8 cellular contexts compared by ENCODE assay signal in the genomic region with DNA sequence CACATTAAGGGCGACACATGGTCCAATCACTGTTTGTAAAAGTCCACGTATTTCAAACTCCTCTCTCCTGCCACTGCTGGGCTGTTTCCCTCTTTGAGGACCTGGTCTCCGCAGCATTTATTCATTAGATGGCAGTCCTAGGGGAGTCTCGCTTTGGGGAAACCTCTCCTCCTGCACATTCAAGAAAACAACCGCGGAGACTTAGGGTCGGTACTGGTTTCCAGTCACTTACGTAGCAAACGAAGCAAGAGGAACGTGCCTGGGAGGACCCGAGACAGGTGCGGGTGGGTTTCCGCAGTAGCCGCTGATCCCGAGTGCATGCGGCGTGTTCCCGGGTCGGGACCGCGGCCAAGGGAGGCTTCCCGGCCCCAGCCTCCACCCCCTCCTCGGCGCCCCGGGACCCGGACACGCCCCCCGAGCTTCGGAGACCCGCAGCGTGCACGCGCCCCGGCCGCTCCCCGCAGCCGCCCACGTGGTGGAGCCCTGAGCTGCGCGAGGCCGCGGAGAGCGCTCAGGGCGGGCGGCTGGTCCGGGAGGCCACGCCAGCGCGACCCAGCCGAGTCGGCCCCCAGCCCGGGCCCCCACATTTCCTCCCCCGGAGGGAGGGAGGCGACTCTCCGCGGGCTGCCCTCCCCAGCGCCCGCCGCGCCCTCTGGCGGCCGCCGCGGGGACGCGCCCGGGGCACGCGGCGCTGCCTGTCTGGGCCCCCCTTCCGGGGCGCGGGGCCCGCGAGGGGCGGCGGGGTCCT. TPM values are rescaled to one million over a fixed set of nuclear protein-coding genes. Genes with fewer than 3 reads are reported as not detected.
A peak's percentile ranks its signal among the peaks of the same experiment; 100 is the strongest.
DNase-seq lines count a peak whose midpoint lies in the region; ATAC-seq, FAIRE-seq and TF ChIP-seq lines count a peak whose summit lies in the region.

No MANE protein-coding gene starts in this region.

- peak overlapping the region; percentile 48; the same call in 1 of the 2 replicates for H3K9ac ChIP-seq in GM12878 (ENCODE audit: control insufficient read depth, insufficient read depth, low read length)

- H3K4me1 ChIP-seq in GM12878 (ENCODE audit: control insufficient read depth, insufficient read depth, low read length) (no peaks in the 10 kb centered on the region; the same call in 1 of the 2 replicates), iPS DF 6.9 (ENCODE audit: control insufficient read depth, insufficient read depth, low read length) (no peaks in the 10 kb centered on the region)

- SMC1A ChIA-PET in GM12878 (lab: Charles Lee; ENCODE audit: uncharacterized antibody, unreplicated experiment): interaction anchor here (0.9 to 2.3 kb wide), 2 partner anchors 109 to 128 kb away, joined by 3 to 8 read pairs; no protein-coding TSS in a partner anchor

- BruUV-seq in GM12878 (replicated peaks; lab: Mats Ljungman, UMichigan): no TSS peak

- TF ChIP-seq CTCF in GM12878 (IDR thresholded peaks at IDR 0.05 in 2 of 3, conservative IDR thresholded peaks at IDR 0.05 in 1 of 3; ENCODE audit: control insufficient read depth in 2 of 3, extremely low read depth in 1 of 3, insufficient read depth in 1 of 3, low read depth in 3 of 3, low read length in 3 of 3): peak; percentile 39 to 48 (median 43); a peak in 4 of 6 replicates

- H3K4me3 ChIP-seq in GM12878 (peak overlapping the region; percentile 85), iPS DF 6.9 (ENCODE audit: low read length) (peak overlapping the region; percentile 71), skeletal muscle cell (ENCODE audit: low read depth, low read length) (peak overlapping the region; percentile 87)

- H3K36me3 ChIP-seq in GM12878 (ENCODE audit: control insufficient read depth in 2 of 2, insufficient read depth in 2 of 2, low read length in 1 of 2) (no peaks in the 10 kb centered on the region), iPS DF 6.9 (ENCODE audit: control insufficient read depth, insufficient read depth, low read length) (no peaks in the 10 kb centered on the region; the same call in 1 of the 2 replicates)

- RAD21 ChIA-PET in GM12878 (lab: Charles Lee; ENCODE audit: unreplicated experiment): interaction anchor here (0.9 to 1.3 kb wide), 3 partner anchors 129 to 429 kb away, joined by 3 to 4 read pairs (median 4); no protein-coding TSS in a partner anchor

- TF ChIP-seq RAD21 in GM12878 (IDR thresholded peaks at IDR 0.05; ENCODE audit: insufficient read depth, low read depth, low read length): no peak

- H3K27ac ChIP-seq in GM12878 (ENCODE audit: control insufficient read depth, insufficient read depth): no peak overlapping the region
- no peak overlapping the region for H3K27ac ChIP-seq in iPS DF 6.9 (ENCODE audit: low read length)

- H3K27me3 ChIP-seq in GM12878 (replicated peaks in 1 of 2; ENCODE audit: control insufficient read depth in 2 of 2, insufficient read depth in 2 of 2, low read length in 1 of 2) (peaks cover 14 to 27% of the 10 kb centered on the region in 2 experiments), iPS DF 6.9 (ENCODE audit: control insufficient read depth, insufficient read depth, low read length) (no peaks in the 10 kb centered on the region)

- TF ChIP-seq POLR2A in GM12878 (IDR thresholded peaks at IDR 0.05; ENCODE audit: low read depth, low read length): no peak; the same call in 1 of the 2 replicates

- DNase-seq in EL (peak; percentile 58), LHCN-M2 (ENCODE audit: low read depth) (peak; percentile 55), T-helper 22 cell (ENCODE audit: low read depth) (peak; percentile 27), GM12878 (ENCODE audit: low read depth, low spot score) (no peak), iPS DF 6.9 (ENCODE audit: low read depth, low spot score) (no peak), skeletal muscle cell (ENCODE audit: low read depth) (no peak), HPDE6-E6E7 (ENCODE audit: extremely low spot score) (no peak)

- H3K9me3 ChIP-seq in GM12878 (replicated peaks; ENCODE audit: control insufficient read depth, insufficient read depth, low read length): no peaks in the 10 kb centered on the region; the same call in 2 of the 3 replicates
- no peaks in the 10 kb centered on the region for H3K9me3 ChIP-seq in iPS DF 6.9 (ENCODE audit: control insufficient read depth, insufficient read depth, low read length)

- intact Hi-C loops in GM12878 (cut with micrococcal nuclease; ENCODE audit: unreplicated experiment): loop anchor here (5.0 kb wide), 1 partner anchor 430 kb away; no protein-coding TSS in a partner anchor

- in situ Hi-C loops in GM12878 (cut with MboI): no loop called here

- ATAC-seq in GM21786 (IDR thresholded peaks at IDR 0.05; ENCODE audit: unreplicated experiment): peak; percentile 43
- peak; percentile 73 for ATAC-seq in GM12878

- H4K20me1 ChIP-seq in GM12878 (ENCODE audit: control insufficient read depth, insufficient read depth): no peaks in the 10 kb centered on the region

- POLR2A ChIA-PET in GM12878 (lab: Charles Lee): no interaction called here

- no peak for FAIRE-seq in GM12878 (lab: Jason Lieb, UNC)

- no peak for TF ChIP-seq EP300 in GM12878 (IDR thresholded peaks at IDR 0.05; ENCODE audit: borderline replicate concordance in 1 of 2, control insufficient read depth in 1 of 2, low read depth in 2 of 2, low read length in 2 of 2)

- 1% methylated on average over 12 of the region's 77 CpGs for WGBS in GM12878 (ENCODE audit: insufficient coverage, insufficient replicate concordance, low lambda C conversion rate, missing lambda C conversion rate)
- no CpG with 5 or more reads among the region's 77 CpGs for WGBS in iPS DF 6.9 (ENCODE audit: insufficient coverage, insufficient read length)

- peak overlapping the region; percentile 89 for H3K4me2 ChIP-seq in GM12878 (ENCODE audit: control insufficient read depth, insufficient read depth)

- peak overlapping the region; percentile 70 for H2AFZ ChIP-seq in GM12878 (ENCODE audit: control insufficient read depth, low read depth, low read length)

- CTCF ChIA-PET in GM12878 (lab: Yijun Ruan, JAX): interaction anchor here (0.8 to 2.1 kb wide), 14 partner anchors 11 to 443 kb away, joined by 3 to 13 read pairs (median 4); no protein-coding TSS in a partner anchor

- no peaks in the 10 kb centered on the region for H3K79me2 ChIP-seq in GM12878 (ENCODE audit: control insufficient read depth, insufficient read depth, low read length)

TF ChIP-seq in GM12878, 131 proteins besides CTCF, POLR2A, EP300 and RAD21 (continues in another document):
- TF ChIP-seq BMI1 (IDR thresholded peaks at IDR 0.05; ENCODE audit: borderline replicate concordance) (peak; percentile 24), MXI1 (IDR thresholded peaks at IDR 0.05; ENCODE audit: low read depth, low read length) (0 out of 2 replicates have a peak, but pooled peaks have one; percentile 25), MYC (IDR thresholded peaks at IDR 0.05; ENCODE audit: insufficient read depth, insufficient read length, insufficient replicate concordance, low read length, severe bottlenecking) (peak; percentile 29), NR2F1 (conservative IDR thresholded peaks at IDR 0.05) (peak; percentile 62; the same call in 1 of the 2 replicates), ZNF217 (IDR thresholded peaks at IDR 0.05) (peak; percentile 75; the same call in 1 of the 2 replicates), ASH2L (IDR thresholded peaks at IDR 0.05; ENCODE audit: borderline replicate concordance, low read depth) (no peak)
- TF ChIP-seq, protein P1, sequence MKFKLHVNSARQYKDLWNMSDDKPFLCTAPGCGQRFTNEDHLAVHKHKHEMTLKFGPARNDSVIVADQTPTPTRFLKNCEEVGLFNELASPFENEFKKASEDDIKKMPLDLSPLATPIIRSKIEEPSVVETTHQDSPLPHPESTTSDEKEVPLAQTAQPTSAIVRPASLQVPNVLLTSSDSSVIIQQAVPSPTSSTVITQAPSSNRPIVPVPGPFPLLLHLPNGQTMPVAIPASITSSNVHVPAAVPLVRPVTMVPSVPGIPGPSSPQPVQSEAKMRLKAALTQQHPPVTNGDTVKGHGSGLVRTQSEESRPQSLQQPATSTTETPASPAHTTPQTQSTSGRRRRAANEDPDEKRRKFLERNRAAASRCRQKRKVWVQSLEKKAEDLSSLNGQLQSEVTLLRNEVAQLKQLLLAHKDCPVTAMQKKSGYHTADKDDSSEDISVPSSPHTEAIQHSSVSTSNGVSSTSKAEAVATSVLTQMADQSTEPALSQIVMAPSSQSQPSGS (IDR thresholded peaks at IDR 0.05; ENCODE audit: low read length): no peak

RNA-seq across cellular contexts. Expression of a gene that starts 1.1 kb away (rescaled TPM):
- total RNA-seq in LHCN-M2 (2014; rRNA removed): 8.5 and 8.8 TPM in 2 replicates
- polyA plus RNA-seq in LHCN-M2 (2012): 19.5 TPM
- total RNA-seq in GM12878 (2013; cell fraction: nucleolus; rRNA removed): 55.4 and 58.6 TPM in 2 replicates
- total RNA-seq in GM12878 (2014; rRNA removed): 0.44 and 0.51 TPM in 2 replicates
- total RNA-seq in GM12878 (2014; rRNA removed; fragmentation: Illumina TruSeq; extraction: Trizol): 0.41 and 0.67 TPM in 2 replicates
- 0.72 and 1.1 TPM in 2 replicates for total RNA-seq in GM12878 (2021)
- polyA plus RNA-seq in GM12878 (2011; ENCODE audit: low read depth): 0.37 TPM
- 2.1 and 2.7 TPM in 2 replicates for polyA plus RNA-seq in GM12878 (2011; rRNA removed)
- 2.5 and 3.5 TPM in 2 replicates for polyA plus RNA-seq in GM12878 (2011; cell fraction: cytosol; rRNA removed)
- 13.0 and 14.0 TPM in 2 replicates for polyA plus RNA-seq in GM12878 (2011; cell fraction: nucleus; rRNA removed)
- polyA plus RNA-seq in GM12878 (2012): 0.35 and 0.87 TPM in 2 replicates
- 0.51 and 3.1 TPM in 2 replicates for polyA plus RNA-seq in GM12878 (2014; fragmentation: Illumina TruSeq; extraction: Trizol)
- polyA plus RNA-seq in GM12878 (2014; fragmentation: Nextera tagmentation; extraction: Ambion mirVana): under 1 TPM; 0.03 to 0.11 TPM
- polyA plus RNA-seq in GM12878 (2014; rRNA removed): 0.65 and 1.1 TPM in 2 replicates
- polyA plus RNA-seq in GM12878 (2016; fragmentation: Nextera tagmentation; extraction: Ambion mirVana): 1 to 10 TPM in 1 of 2 experiments, under 1 TPM in 1; 0.99 to 1.3 TPM
- 8.0 and 13.2 TPM in 2 replicates for polyA minus RNA-seq in GM12878 (2011; rRNA and poly(A)+ RNA removed)
- polyA minus RNA-seq in GM12878 (2011; cell fraction: cytosol; rRNA and poly(A)+ RNA removed): 8.2 and 8.7 TPM in 2 replicates
- polyA minus RNA-seq in GM12878 (2011; cell fraction: nucleus; rRNA and poly(A)+ RNA removed): 16.1 and 21.9 TPM in 2 replicates

Comparison
In these comparisons a context has a peak if more than half of its experiments do, and no peak if none do; other contexts are left out.
1. DNase-seq: peak in EL (single experiment), LHCN-M2 (single experiment) and T-helper 22 cell (single experiment); none in GM12878 (single experiment), iPS DF 6.9 (single experiment), skeletal muscle cell (single experiment) and HPDE6-E6E7 (single experiment).
2. Peak in every context shown above with its lines, with median percentiles within 50 percentile points of each other: H3K4me3 ChIP-seq.